In genomic region chr11:34601085-34601444, GRCh38 we compare ENCODE assay signal across 1 cellular context.
TF ChIP-seq lines count a peak whose summit lies in the region.

No MANE protein-coding gene starts in this region.

TF ChIP-seq in HCT116, 20 proteins besides CTCF, POLR2A, EP300 and RAD21 (continued from another document):
- TF ChIP-seq ZNF274 (IDR thresholded peaks at IDR 0.05; ENCODE audit: low read depth, low read length) (no peak), CBX3 (IDR thresholded peaks at IDR 0.05; ENCODE audit: low read depth) (no peak), REST (IDR thresholded peaks at IDR 0.05; ENCODE audit: low read depth) (no peak), POLR2AphosphoS5 (IDR thresholded peaks at IDR 0.05; ENCODE audit: low read depth, low read length) (no peak), YY1 (IDR thresholded peaks at IDR 0.05; ENCODE audit: extremely low read depth, insufficient replicate concordance, low read depth, low read length) (no peak), SP1 (IDR thresholded peaks at IDR 0.05; ENCODE audit: low read depth) (no peak), FOSL1 (IDR thresholded peaks at IDR 0.05; ENCODE audit: low read depth) (no peak), JUND (IDR thresholded peaks at IDR 0.05) (no peak), EGR1 (IDR thresholded peaks at IDR 0.05; ENCODE audit: low read depth) (no peak), EZH2phosphoT487 (IDR thresholded peaks at IDR 0.05; ENCODE audit: borderline replicate concordance) (no peak), TCF7L2 (IDR thresholded peaks at IDR 0.05; ENCODE audit: borderline replicate concordance, extremely low read depth, insufficient read depth, insufficient read length) (no peak), SRF (IDR thresholded peaks at IDR 0.05; ENCODE audit: low read depth) (no peak), EZH2 (IDR thresholded peaks at IDR 0.05) (no peak)
